Comparison of ENCODE assay signal across 20 cellular contexts in the genomic region with DNA sequence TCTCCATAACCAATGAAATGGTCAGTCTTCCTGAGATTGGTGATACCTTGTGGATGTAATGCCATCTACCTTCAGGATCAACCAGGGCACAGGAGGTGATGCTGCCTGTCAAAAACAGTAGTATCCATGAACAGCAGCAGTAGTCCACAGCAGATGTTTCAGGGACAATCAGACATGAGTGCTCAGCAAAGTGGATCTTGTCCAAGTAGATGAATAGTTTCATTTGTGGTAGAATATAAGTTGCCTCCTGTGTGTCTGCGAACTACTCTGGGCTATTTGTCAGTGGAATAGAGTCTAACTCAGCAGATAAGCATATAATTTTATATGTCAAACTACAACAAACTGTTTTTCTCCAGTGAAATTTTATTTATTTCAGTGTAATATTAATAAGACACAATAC.
DNase-seq lines count a peak whose midpoint lies in the region; ATAC-seq lines count a peak whose summit lies in the region.
"Had no signal": no experiment of that assay in that cellular context is flagged by ENCODE, and none has a peak within 500 bp of the region (broad histone marks: within the 10 kb centered on the region; RNA-seq: fewer than 3 reads in every experiment).

No MANE protein-coding gene starts in this region.

- H4K12ac ChIP-seq in trophoblast cell (ENCODE audit: low read depth, low read length): no peak overlapping the region

- no peak overlapping the region for H2BK120ac ChIP-seq in trophoblast cell (ENCODE audit: insufficient read depth, low read length, poor library complexity)

- no peak overlapping the region for H2AFZ ChIP-seq in trophoblast cell (ENCODE audit: insufficient read depth, low read length, poor library complexity)
- H2AFZ ChIP-seq: GM23248 had no signal

- no peaks in the 10 kb centered on the region for H3K36me3 ChIP-seq in trophoblast cell (ENCODE audit: control insufficient read depth in 1 of 2, insufficient read depth in 2 of 2, low read length in 2 of 2)
- H3K36me3 ChIP-seq: BE2C; BLaER1 treated with 17β-estradiol and CSF1 and Interleukin-3, amounts not matched to agents 10 nM and 100 nM; HAP-1 had no signal

- ATAC-seq in HG03045 (IDR thresholded peaks at IDR 0.05; ENCODE audit: unreplicated experiment) (no peak), HG03097 (IDR thresholded peaks at IDR 0.05; ENCODE audit: low FRiP score, unreplicated experiment) (no peak)
- ATAC-seq: GM12878 had no signal

- H3K27ac ChIP-seq in trophoblast cell (ENCODE audit: low read depth, low read length): no peak overlapping the region
- H3K27ac ChIP-seq: 22Rv1; BLaER1 treated with 17β-estradiol and CSF1 and Interleukin-3, amounts not matched to agents 10 nM and 100 nM; GM23248 had no signal

- H3K4me3 ChIP-seq in trophoblast cell (ENCODE audit: low read depth, low read length): no peak overlapping the region
- H3K4me3 ChIP-seq: BLaER1 treated with 17β-estradiol and CSF1 and Interleukin-3, amounts not matched to agents 10 nM and 100 nM; GM12878; GM23248; HAP-1 had no signal

- no peak overlapping the region for H3K14ac ChIP-seq in trophoblast cell (ENCODE audit: low read length)

- H3K9me3 ChIP-seq in trophoblast cell (ENCODE audit: insufficient read depth, low read depth, low read length): no peaks in the 10 kb centered on the region
- H3K9me3 ChIP-seq: BE2C; BLaER1 treated with 17β-estradiol and CSF1 and Interleukin-3, amounts not matched to agents 10 nM and 100 nM; HAP-1 had no signal

- peak; percentile 39 for DNase-seq in Ammon's horn (ENCODE audit: low spot score)
- DNase-seq in globus pallidus (ENCODE audit: low spot score): peak; percentile 72
- DNase-seq in trophoblast cell: no peak
- peak; percentile 69 for DNase-seq in superior temporal gyrus (ENCODE audit: extremely low spot score)
- no peak for DNase-seq in activated CD4-positive, alpha-beta T cell treated with anti-CD3 and anti-CD28 coated beads for 48 hours
- DNase-seq: BE2C; CD4-positive, alpha-beta T cell; CD8-positive, alpha-beta memory T cell; DMS 273 treated with DMSO at 0.1 percent for 48 hours; DMS79; EL; GDM1; GM23248; HFFc6 had no signal

- no peak overlapping the region for H2AK5ac ChIP-seq in trophoblast cell (ENCODE audit: low read length)

- no peak overlapping the region for H4K8ac ChIP-seq in trophoblast cell (ENCODE audit: low read depth, low read length)

- no peak overlapping the region for H3K4me2 ChIP-seq in trophoblast cell (ENCODE audit: low read length)
- H3K4me2 ChIP-seq: BLaER1 treated with 17β-estradiol and CSF1 and Interleukin-3, amounts not matched to agents 10 nM and 100 nM had no signal

- H3K27me3 ChIP-seq in trophoblast cell (ENCODE audit: insufficient read depth, low read length): no peaks in the 10 kb centered on the region
- H3K27me3 ChIP-seq: BE2C; BLaER1 treated with 17β-estradiol and CSF1 and Interleukin-3, amounts not matched to agents 10 nM and 100 nM had no signal

- H3K18ac ChIP-seq in trophoblast cell (ENCODE audit: low read length): no peak overlapping the region

- H3K79me1 ChIP-seq in trophoblast cell (ENCODE audit: low read length): no peaks in the 10 kb centered on the region

- no CpG with 5 or more reads among the region's 1 CpG for WGBS in trophoblast cell (ENCODE audit: extremely low coverage, insufficient coverage, insufficient read length)

- H3K4me1 ChIP-seq in trophoblast cell (ENCODE audit: control insufficient read depth in 1 of 2, insufficient read depth in 2 of 2, low read length in 2 of 2): no peaks in the 10 kb centered on the region
- H3K4me1 ChIP-seq: BE2C; BLaER1 treated with 17β-estradiol and CSF1 and Interleukin-3, amounts not matched to agents 10 nM and 100 nM; HAP-1 had no signal

- H3K79me2 ChIP-seq in trophoblast cell (ENCODE audit: control insufficient read depth, insufficient read depth, low read length, poor library complexity): no peaks in the 10 kb centered on the region

- no peak overlapping the region for H2BK5ac ChIP-seq in trophoblast cell (ENCODE audit: low read depth, low read length, poor library complexity)

- H3K23ac ChIP-seq in trophoblast cell (ENCODE audit: low read length): peak overlapping the region; percentile 53

- H4K91ac ChIP-seq in trophoblast cell (ENCODE audit: low read depth, low read length): no peak overlapping the region

- H2BK12ac ChIP-seq in trophoblast cell (ENCODE audit: low read length): no peak overlapping the region

- H3K4ac ChIP-seq in trophoblast cell (ENCODE audit: low read depth, low read length): no peak overlapping the region

- H3K9ac ChIP-seq in trophoblast cell (ENCODE audit: low read length): no peak overlapping the region
- H3K9ac ChIP-seq: BLaER1 treated with 17β-estradiol and CSF1 and Interleukin-3, amounts not matched to agents 10 nM and 100 nM; GM23248 had no signal

Comparison
In these comparisons a context has a peak if more than half of its experiments do, and no peak if none do; other contexts are left out.
1. DNase-seq: peak in Ammon's horn (single experiment), globus pallidus (single experiment) and superior temporal gyrus (single experiment); none in trophoblast cell (0 of 2) and activated CD4-positive, alpha-beta T cell treated with anti-CD3 and anti-CD28 coated beads for 48 hours (single experiment).